In genomic region chr2:180124273-180124881, GRCh38 we compare ENCODE assay signal across 8 cellular contexts.
DNase-seq lines count a peak whose midpoint lies in the region; ATAC-seq, FAIRE-seq and TF ChIP-seq lines count a peak whose summit lies in the region.

No MANE protein-coding gene starts in this region.

- TF ChIP-seq EP300 in A549 (IDR thresholded peaks at IDR 0.05), result no peak

- DNase-seq in A549 (ENCODE audit: low read depth in 1 of 2, low spot score in 1 of 2), result peak; percentile 24 to 53
- peak; percentile 50 for DNase-seq in GM12865 (ENCODE audit: low read depth)
- peak; percentile 41 for DNase-seq in HFF-Myc (ENCODE audit: extremely low read depth, low read depth)
- DNase-seq in NB4 (ENCODE audit: low read depth), result peak; percentile 70
- peak; percentile 77 for DNase-seq in SK-MEL-5 (ENCODE audit: low read depth, low spot score)
- DNase-seq in fibroblast of gingiva (ENCODE audit: low read depth), result peak; percentile 73
- peak; percentile 18 for DNase-seq in non-pigmented ciliary epithelial cell (ENCODE audit: low read depth)
- DNase-seq in activated gamma-delta T cell (lab: John Stamatoyannopoulos, UW), result no peak

- no peak for FAIRE-seq in A549 (lab: Jason Lieb, UNC)

- peak; percentile 82 for TF ChIP-seq CTCF in A549 (IDR thresholded peaks at IDR 0.05)
- peak; percentile 49 for TF ChIP-seq CTCF in GM12865 (IDR thresholded peaks at IDR 0.05; ENCODE audit: insufficient read depth, low read depth, low read length, missing control alignments)
- TF ChIP-seq CTCF in HFF-Myc (IDR thresholded peaks at IDR 0.05; ENCODE audit: low read depth, low read length, missing control alignments), result peak; percentile 43
- TF ChIP-seq CTCF in NB4 (IDR thresholded peaks at IDR 0.05; ENCODE audit: low read depth, low read length), result peak; percentile 40

- no peaks in the 10 kb centered on the region for H3K9me3 ChIP-seq in A549

- TF ChIP-seq POLR2A in A549 (IDR thresholded peaks at IDR 0.05; ENCODE audit: low read length) (no peak), NB4 (IDR thresholded peaks at IDR 0.05; ENCODE audit: extremely low read depth, insufficient read length) (no peak)

- H3K27ac ChIP-seq in A549, result no peak overlapping the region

- CTCF ChIA-PET in A549 (lab: Yijun Ruan, JAX), result interaction anchor here (0.6 to 3.6 kb wide), 34 partner anchors 9 to 1780 kb away, joined by 3 to 27 read pairs (median 4); partner anchors contain the start of genes ITGA4 and UBE2E3

- 6% methylated on average over 6 of the region's 6 CpGs for WGBS in A549 (ENCODE audit: missing lambda C conversion rate)

- peak; percentile 75 to 82 for ATAC-seq in A549

- TF ChIP-seq RAD21 in A549 (conservative IDR thresholded peaks at IDR 0.05 in 1 of 2, IDR thresholded peaks at IDR 0.05 in 1 of 2), result peak; percentile 84 to 85

- peak overlapping the region; percentile 71; the same call in 2 of the 3 replicates for H3K4me2 ChIP-seq in A549

- H3K4me1 ChIP-seq in A549, result peaks cover 16% of the 10 kb centered on the region

- no peak overlapping the region for H3K4me3 ChIP-seq in A549
- no peak overlapping the region for H3K4me3 ChIP-seq in GM12865 (ENCODE audit: low read depth, low read length)
- H3K4me3 ChIP-seq in HFF-Myc (replicated peaks; ENCODE audit: low read depth, low read length), result no peak overlapping the region
- H3K4me3 ChIP-seq in NB4 (ENCODE audit: low read depth, low read length), result no peak overlapping the region

- in situ Hi-C loops in SK-MEL-5 (cut with HindIII; ENCODE audit: low pct_unique_long_range_greater_than_20kb, low sequenced_read_pairs), result no loop called here

- POLR2A ChIA-PET in A549 (lab: Yijun Ruan, JAX), result no interaction called here

TF ChIP-seq in A549, 52 proteins besides CTCF, POLR2A, EP300 and RAD21:
- TF ChIP-seq SMC3 (IDR thresholded peaks at IDR 0.05) (peak; percentile 54), CEBPB (IDR thresholded peaks at IDR 0.05) (0 out of 4 replicates have a peak, but pooled peaks of 1 of the 2 experiments have one; percentile 14), BHLHE40 (IDR thresholded peaks at IDR 0.05; ENCODE audit: low read depth, low read length) (no peak)
